In the genomic region with DNA sequence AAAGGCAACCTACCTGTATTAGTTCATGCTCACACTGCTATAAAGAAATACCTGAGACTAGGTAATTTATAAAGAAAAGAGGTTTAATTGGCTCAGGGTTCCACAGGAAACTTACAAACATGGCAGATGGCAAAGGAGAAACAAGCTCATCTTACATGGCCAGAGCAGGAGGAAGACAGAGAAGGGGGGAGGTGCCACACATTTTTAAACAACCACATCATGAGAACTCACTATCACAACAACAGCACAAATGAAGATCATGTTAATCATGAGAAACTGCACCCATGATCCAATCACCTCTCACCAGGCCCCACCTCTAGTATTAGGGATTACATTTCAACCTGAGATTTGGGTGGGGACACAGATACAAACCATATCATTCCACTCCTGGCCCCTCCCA, we compare ENCODE assay signal across 20 cellular contexts.
A peak's percentile ranks its signal among the peaks of the same experiment; 100 is the strongest.
DNase-seq lines count a peak whose midpoint lies in the region; ATAC-seq and TF ChIP-seq lines count a peak whose summit lies in the region.
"Had no signal": no experiment of that assay in that cellular context is flagged by ENCODE, and none has a peak within 500 bp of the region (broad histone marks: within the 10 kb centered on the region; RNA-seq: fewer than 3 reads in every experiment).

No MANE protein-coding gene starts in this region.

- TF ChIP-seq CTCF in hepatocyte (IDR thresholded peaks at IDR 0.05; ENCODE audit: poor library complexity) (no peak), gastrocnemius medialis (IDR thresholded peaks at IDR 0.05 in 4 of 5, conservative IDR thresholded peaks at IDR 0.05 in 1 of 5) (no peak)

- no peak overlapping the region for H3K4me2 ChIP-seq in hepatocyte
- H3K4me2 ChIP-seq: GM23338 had no signal

- H3K9me3 ChIP-seq in hepatocyte (ENCODE audit: low read depth), result no peaks in the 10 kb centered on the region
- H3K9me3 ChIP-seq in gastrocnemius medialis, result no peaks in the 10 kb centered on the region

- H3K27me3 ChIP-seq in hepatocyte, result no peaks in the 10 kb centered on the region
- no peaks in the 10 kb centered on the region for H3K27me3 ChIP-seq in gastrocnemius medialis
- H3K27me3 ChIP-seq: adrenal gland, tibial artery had no signal

- H3K4me1 ChIP-seq in hepatocyte (ENCODE audit: insufficient read depth) (no peaks in the 10 kb centered on the region), gastrocnemius medialis (no peaks in the 10 kb centered on the region)
- H3K4me1 ChIP-seq: tibial artery had no signal

- DNase-seq in A172 (ENCODE audit: low spot score), result peak; percentile 20
- DNase-seq in GM04504 (ENCODE audit: low read depth), result peak; percentile 17
- peak; percentile 69 for DNase-seq in amniotic epithelial cell (ENCODE audit: low read depth)
- no peak for DNase-seq in hepatocyte (ENCODE audit: low spot score)
- DNase-seq in iPS-NIHi11 (ENCODE audit: low spot score), result no peak
- no peak for DNase-seq in OCI-M1 (lab: John Stamatoyannopoulos, UW)
- DNase-seq in ureter (ENCODE audit: low spot score), result no peak
- DNase-seq in gastrocnemius medialis, result no peak
- DNase-seq: activated CD4-positive, CD25-positive, alpha-beta regulatory T cell treated with anti-CD3 and anti-CD28 coated beads, Interleukin-2, amount 50 U/mL, for 72 hours; CD8-positive, alpha-beta memory T cell; DMS79 treated with DMSO at 0.1 percent for 48 hours; effector memory CD4-positive, alpha-beta T cell; midbrain; NCI-H187; NCI-H510A; stimulated activated naive CD4-positive, alpha-beta T cell; tibial artery had no signal

- in situ Hi-C loops in gastrocnemius medialis (cut with MboI; ENCODE audit: low sequenced_read_pairs in 4 of 4), result no loop called here

- no peak for ATAC-seq in gastrocnemius medialis
- ATAC-seq: activated T-helper 17 cell treated with anti-CD3 and anti-CD28 coated beads, Interleukin-2, amount 50 U/mL, for 72 hours; GM23338 had no signal

- H3K9me2 ChIP-seq in hepatocyte (replicated peaks; ENCODE audit: insufficient read depth), result no peaks in the 10 kb centered on the region

- H3K4me3 ChIP-seq in hepatocyte (no peak overlapping the region), gastrocnemius medialis (no peak overlapping the region)
- H3K4me3 ChIP-seq: adrenal gland, GM23338, tibial artery had no signal

- intact Hi-C loops in gastrocnemius medialis (cut with DNase I; ENCODE audit: low total_unique reads), result no loop called here

- TF ChIP-seq POLR2A in gastrocnemius medialis (IDR thresholded peaks at IDR 0.05), result no peak

- no peaks in the 10 kb centered on the region for H3K79me2 ChIP-seq in hepatocyte

- H3K27ac ChIP-seq in hepatocyte, result peak overlapping the region; percentile 16
- no peak overlapping the region for H3K27ac ChIP-seq in gastrocnemius medialis
- H3K27ac ChIP-seq: tibial artery had no signal

- no peaks in the 10 kb centered on the region for H4K20me1 ChIP-seq in hepatocyte (ENCODE audit: insufficient read depth, poor library complexity, severe bottlenecking)

- no peaks in the 10 kb centered on the region for H3K36me3 ChIP-seq in hepatocyte (replicated peaks; ENCODE audit: insufficient read depth, low read depth)
- no peaks in the 10 kb centered on the region for H3K36me3 ChIP-seq in gastrocnemius medialis
- H3K36me3 ChIP-seq: adrenal gland, tibial artery had no signal

- no peak overlapping the region for H2AFZ ChIP-seq in hepatocyte
- H2AFZ ChIP-seq: GM23338 had no signal

Comparison
In these comparisons a context has a peak if more than half of its experiments do, and no peak if none do; other contexts are left out.
1. DNase-seq: peak in A172 (single experiment), GM04504 (single experiment) and amniotic epithelial cell (single experiment); none in hepatocyte (single experiment), iPS-NIHi11 (single experiment), OCI-M1 (single experiment), ureter (single experiment) and gastrocnemius medialis (0 of 2).